Comparison of ENCODE assay signal across 17 cellular contexts in genomic region chr17:2034806-2035548, GRCh38. TPM values are rescaled to one million over a fixed set of nuclear protein-coding genes. Genes with fewer than 3 reads are reported as not detected.
DNase-seq lines count a peak whose midpoint lies in the region; ATAC-seq and TF ChIP-seq lines count a peak whose summit lies in the region.
"Had no signal": no experiment of that assay in that cellular context is flagged by ENCODE, and none has a peak within 500 bp of the region (broad histone marks: within the 10 kb centered on the region; RNA-seq: fewer than 3 reads in every experiment).

No MANE protein-coding gene starts in this region.

- no peak for TF ChIP-seq EP300 in tibial nerve (IDR thresholded peaks at IDR 0.05)

- H3K36me3 ChIP-seq in Karpas-422 (ENCODE audit: insufficient read depth, low read length) (peaks cover 13% of the 10 kb centered on the region), tibial nerve (peaks cover 2 to 60% (median 7%) of the 10 kb centered on the region in 3 donors)

- peak overlapping the region; percentile 69 for H3K4me2 ChIP-seq in Karpas-422 (ENCODE audit: low read depth, low read length, poor library complexity, severe bottlenecking)

- H3K79me2 ChIP-seq in Karpas-422 (ENCODE audit: low read length) = peaks cover 15% of the 10 kb centered on the region

- H3K27ac ChIP-seq in Karpas-422 (ENCODE audit: low read length) (peak overlapping the region; percentile 14; the same call in 1 of the 2 replicates), tibial nerve (no peak overlapping the region)
- H3K27ac ChIP-seq: Peyer's patch, sigmoid colon had no signal

- no peaks in the 10 kb centered on the region for H3K9me2 ChIP-seq in Karpas-422 (replicated peaks; ENCODE audit: insufficient read depth, low read length)

- DNase-seq in EL = peak; percentile 93
- DNase-seq in Karpas-422 = peak; percentile 92
- DNase-seq in fibroblast of gingiva (ENCODE audit: low read depth) = peak; percentile 83
- peak; percentile 93 for DNase-seq in renal cortical epithelial cell (ENCODE audit: low read depth)
- no peak for DNase-seq in tibial nerve (ENCODE audit: low spot score in 2 of 2)
- no peak for DNase-seq in T-helper 2 cell
- DNase-seq: activated CD8-positive, alpha-beta memory T cell treated with anti-CD3 and anti-CD28 coated beads for 24 hours; amniotic stem cell; CD8-positive, alpha-beta memory T cell; NCI-H187; NCI-H748 treated with DMSO at 0.1 percent for 48 hours; Peyer's patch; sigmoid colon; stimulated activated CD4-positive, alpha-beta T cell treated with anti-CD3 and anti-CD28 coated beads, Interleukin-4, amount 100 ng/mL, for 1 hour; stimulated activated CD8-positive, alpha-beta memory T cell treated with anti-CD3 and anti-CD28 coated beads, Interleukin-4, amount 100 ng/mL, for 48 hours had no signal

- TF ChIP-seq POLR2A in tibial nerve (IDR thresholded peaks at IDR 0.05) = no peak

- no peaks in the 10 kb centered on the region for H3K27me3 ChIP-seq in Karpas-422 (ENCODE audit: low read length)
- H3K27me3 ChIP-seq in tibial nerve = no peaks in the 10 kb centered on the region
- H3K27me3 ChIP-seq: Peyer's patch, sigmoid colon had no signal

- peak overlapping the region; percentile 40 for H3K9ac ChIP-seq in Karpas-422 (ENCODE audit: low read length)

- H2AFZ ChIP-seq in Karpas-422 (ENCODE audit: low read length) = no peak overlapping the region

- H3K9me3 ChIP-seq in Karpas-422 (ENCODE audit: low read length) (no peaks in the 10 kb centered on the region), tibial nerve (no peaks in the 10 kb centered on the region)
- H3K9me3 ChIP-seq: Peyer's patch, sigmoid colon had no signal

- H3K4me3 ChIP-seq in Karpas-422 (ENCODE audit: low read length) (peak overlapping the region; percentile 29; the same call in 1 of the 2 replicates), tibial nerve (no peak overlapping the region)
- H3K4me3 ChIP-seq: Peyer's patch, sigmoid colon had no signal

- ATAC-seq in HG03097 (IDR thresholded peaks at IDR 0.05; ENCODE audit: low FRiP score, unreplicated experiment) = no peak
- ATAC-seq: WTC11 had no signal

- TF ChIP-seq CTCF in tibial nerve (IDR thresholded peaks at IDR 0.05) = no peak

- WGBS in tibial nerve, 2 donors = 61 to 67% methylated on average over 3 of the region's 10 CpGs

- peaks cover 69% of the 10 kb centered on the region for H3K4me1 ChIP-seq in Karpas-422 (ENCODE audit: low read length)
- H3K4me1 ChIP-seq in tibial nerve = peaks cover 0 to 33% (median 12%) of the 10 kb centered on the region in 4 donors

- peaks cover 28% of the 10 kb centered on the region for H4K20me1 ChIP-seq in Karpas-422 (ENCODE audit: insufficient read depth, low read depth, low read length)

RNA-seq across cellular contexts. Expression of gene DPH1, which starts 5.0 kb away (rescaled TPM):
- total RNA-seq in Karpas-422 (2014; rRNA removed; shearing (Covaris generic); ENCODE audit: low replicate concordance) = 37.5 and 41.9 TPM in 2 replicates
- total RNA-seq in renal cortical epithelial cell (18.4 and 36.2 TPM in 2 replicates), tibial nerve (100 to 1,000 TPM in 1 of 4 donors, 10 to 100 TPM in 3; 56.3 to 137 (median 63.9) TPM)

RNA-seq across cellular contexts. Expression of gene OVCA2, which starts 6.8 kb away (rescaled TPM):
- 49.1 and 50.2 TPM in 2 replicates for total RNA-seq in Karpas-422 (2014; rRNA removed; shearing (Covaris generic); ENCODE audit: low replicate concordance)
- total RNA-seq in renal cortical epithelial cell = 24.0 and 93.4 TPM in 2 replicates
- 10 to 100 TPM; 18.6 to 37.3 (median 35.0) TPM for total RNA-seq in tibial nerve

RNA-seq across cellular contexts. Expression of gene RTN4RL1, which starts 9.8 kb away (rescaled TPM):
- 0.11 and 0.30 TPM in 2 replicates for total RNA-seq in Karpas-422 (2014; rRNA removed; shearing (Covaris generic); ENCODE audit: low replicate concordance)
- total RNA-seq in renal cortical epithelial cell (0.35 and 4.3 TPM in 2 replicates), tibial nerve (10 to 100 TPM in 1 of 4 donors, 1 to 10 TPM in 3; 7.3 to 12.6 (median 7.8) TPM)
- total RNA-seq: Peyer's patch had no signal

RNA-seq across cellular contexts. Expression of gene HIC1, which starts 19.9 kb away (rescaled TPM):
- total RNA-seq in Karpas-422 (2014; rRNA removed; shearing (Covaris generic); ENCODE audit: low replicate concordance) = 3.2 and 13.9 TPM in 2 replicates
- total RNA-seq in renal cortical epithelial cell (1.0 and 2.3 TPM in 2 replicates), tibial nerve (10 to 100 TPM; 27.6 to 64.7 (median 50.0) TPM)

Comparison
In these comparisons a context has a peak if more than half of its experiments do, and no peak if none do; other contexts are left out.
1. DNase-seq: peak in EL (single experiment), Karpas-422 (single experiment), fibroblast of gingiva (single experiment) and renal cortical epithelial cell (single experiment); none in tibial nerve (0 of 2) and T-helper 2 cell (0 of 5).